22 cellular contexts compared by ENCODE assay signal in the genomic region with DNA sequence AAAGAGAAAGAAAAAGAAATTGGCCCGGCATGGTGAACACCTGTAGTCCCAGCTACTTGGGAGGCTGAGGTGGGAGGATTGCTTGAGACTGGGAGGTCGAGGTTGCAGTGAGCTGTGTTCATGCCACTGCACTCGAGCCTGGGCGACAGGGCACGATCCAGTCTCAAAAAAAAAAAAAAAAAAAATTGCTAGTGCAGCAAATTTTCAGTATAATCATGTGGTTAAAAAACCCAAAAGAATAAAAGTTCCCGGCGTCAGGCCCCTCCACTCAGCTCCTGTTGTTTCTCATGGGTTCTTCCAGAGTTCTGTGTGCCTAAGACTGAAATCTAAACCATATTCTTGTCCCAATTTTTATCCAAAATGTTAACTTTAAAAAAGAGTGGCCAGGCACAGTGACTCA. TPM values are rescaled to one million over a fixed set of nuclear protein-coding genes. Genes with fewer than 3 reads are reported as not detected.
DNase-seq lines count a peak whose midpoint lies in the region; ATAC-seq, FAIRE-seq and TF ChIP-seq lines count a peak whose summit lies in the region.
"Had no signal": no experiment of that assay in that cellular context is flagged by ENCODE, and none has a peak within 500 bp of the region (broad histone marks: within the 10 kb centered on the region; RNA-seq: fewer than 3 reads in every experiment).

No MANE protein-coding gene starts in this region.

- no peak for TF ChIP-seq EP300 in A549 (IDR thresholded peaks at IDR 0.05)

- H3K27ac ChIP-seq in A549 (no peak overlapping the region), VCaP (peak overlapping the region; percentile 36)
- no peak overlapping the region for H3K27ac ChIP-seq in BLaER1 treated with 17β-estradiol and CSF1 and Interleukin-3, amounts not matched to agents 10 nM and 100 nM

- H3K4me1 Mint-ChIP-seq in nephron progenitor cell = peaks cover 5% of the 10 kb centered on the region
- H3K4me1 Mint-ChIP-seq in activated CD8-positive, alpha-beta memory T cell treated with anti-CD3 and anti-CD28 coated beads, Interleukin-2, amount 10 ng/mL, durations not matched to agents 7 days and 5 days = peaks cover 24% of the 10 kb centered on the region
- H3K4me1 Mint-ChIP-seq: IgD-negative memory B cell had no signal

- 80% methylated on average over 7 of the region's 7 CpGs for WGBS in A549 (ENCODE audit: missing lambda C conversion rate)

- H3K9me3 ChIP-seq in A549 = no peaks in the 10 kb centered on the region
- peaks cover 0 to 13% (median 0%) of the 10 kb centered on the region in 11 experiments; a peak in 5 of 22 replicates for H3K9me3 ChIP-seq in BLaER1 treated with 17β-estradiol and CSF1 and Interleukin-3, amounts not matched to agents 10 nM and 100 nM (replicated peaks in 1 of 11)

- peaks cover 3% of the 10 kb centered on the region; the same call in 1 of the 3 replicates for H3K4me1 ChIP-seq in A549
- peaks cover 30 to 57% (median 45%) of the 10 kb centered on the region in 10 experiments for H3K4me1 ChIP-seq in BLaER1 treated with 17β-estradiol and CSF1 and Interleukin-3, amounts not matched to agents 10 nM and 100 nM

- DNase-seq in A549 (ENCODE audit: low read depth in 1 of 2, low spot score in 1 of 2) (no peak), nephron progenitor cell (no peak), NK-92 (lab: John Stamatoyannopoulos, UW; ENCODE audit: unreplicated experiment) (no peak)
- no peak for DNase-seq in activated CD8-positive, alpha-beta memory T cell treated with anti-CD3 and anti-CD28 coated beads, Interleukin-2, amount 10 ng/mL, durations not matched to agents 7 days and 5 days
- DNase-seq: AML-193; Calu3; CD8-positive, alpha-beta T cell; HCEC 1CT; HFFc6; KG1 had no signal

- CTCF ChIA-PET in A549 (lab: Yijun Ruan, JAX) = interaction anchor here (1.2 kb wide), 1 partner anchor 124 kb away, joined by 5 read pairs; no protein-coding TSS in a partner anchor
- CTCF ChIA-PET in activated CD8-positive, alpha-beta memory T cell treated with anti-CD3 and anti-CD28 coated beads, Interleukin-2, amount 10 ng/mL, durations not matched to agents 7 days and 5 days (lab: Charles Lee) = interaction anchor here (0.8 kb wide), 1 partner anchor 113 kb away, joined by 3 read pairs; no protein-coding TSS in a partner anchor

- H3K27me3 Mint-ChIP-seq in nephron progenitor cell (ENCODE audit: low read depth, poor library complexity) = peaks cover 10% of the 10 kb centered on the region
- H3K27me3 Mint-ChIP-seq in activated CD8-positive, alpha-beta memory T cell treated with anti-CD3 and anti-CD28 coated beads, Interleukin-2, amount 10 ng/mL, durations not matched to agents 7 days and 5 days = peaks cover 39% of the 10 kb centered on the region

- no peak for TF ChIP-seq CTCF in A549 (IDR thresholded peaks at IDR 0.05)
- TF ChIP-seq CTCF in VCaP (conservative IDR thresholded peaks at IDR 0.05) = no peak
- TF ChIP-seq CTCF in nephron progenitor cell (IDR thresholded peaks at IDR 0.05) = no peak

- no peak overlapping the region for H3K4me2 ChIP-seq in A549
- peak overlapping the region; percentile 5 to 84 (median 66); a peak in 15 of 22 replicates for H3K4me2 ChIP-seq in BLaER1 treated with 17β-estradiol and CSF1 and Interleukin-3, amounts not matched to agents 10 nM and 100 nM
- H3K4me2 ChIP-seq: GM23338 had no signal

- H3K36me3 ChIP-seq in BLaER1 treated with 17β-estradiol and CSF1 and Interleukin-3, amounts not matched to agents 10 nM and 100 nM = peaks cover 0 to 9% (median 0%) of the 10 kb centered on the region in 11 experiments; a peak in 3 of 22 replicates

- no peak for TF ChIP-seq RAD21 in A549 (conservative IDR thresholded peaks at IDR 0.05 in 1 of 2, IDR thresholded peaks at IDR 0.05 in 1 of 2)

- H4K20me1 ChIP-seq in BLaER1 treated with 17β-estradiol and CSF1 and Interleukin-3, amounts not matched to agents 10 nM and 100 nM = peaks cover 0 to 80% (median 16%) of the 10 kb centered on the region in 11 experiments; a peak in 16 of 22 replicates

- no peak for FAIRE-seq in A549 (lab: Jason Lieb, UNC)
- FAIRE-seq: G401.6, GM12891, GM18507, H54, HTR-8/SVneo had no signal

- no peaks in the 10 kb centered on the region for H3K9me3 Mint-ChIP-seq in nephron progenitor cell
- peaks cover 7% of the 10 kb centered on the region for H3K9me3 Mint-ChIP-seq in activated CD8-positive, alpha-beta memory T cell treated with anti-CD3 and anti-CD28 coated beads, Interleukin-2, amount 10 ng/mL, durations not matched to agents 7 days and 5 days (ENCODE audit: low read depth)
- H3K9me3 Mint-ChIP-seq: GM23338, HFFc6 had no signal

- H3K4me3 ChIP-seq in A549 = no peak overlapping the region
- H3K4me3 ChIP-seq in BLaER1 treated with 17β-estradiol and CSF1 and Interleukin-3, amounts not matched to agents 10 nM and 100 nM = no peak overlapping the region
- H3K4me3 ChIP-seq: GM23338 had no signal

- H3K36me3 Mint-ChIP-seq in nephron progenitor cell (ENCODE audit: low read depth) = no peaks in the 10 kb centered on the region
- H3K36me3 Mint-ChIP-seq in activated CD8-positive, alpha-beta memory T cell treated with anti-CD3 and anti-CD28 coated beads, Interleukin-2, amount 10 ng/mL, durations not matched to agents 7 days and 5 days = peaks cover 7% of the 10 kb centered on the region
- H3K36me3 Mint-ChIP-seq: CD8-positive, alpha-beta T cell; IgD-negative memory B cell had no signal

- H3K9ac ChIP-seq in BLaER1 treated with 17β-estradiol and CSF1 and Interleukin-3, amounts not matched to agents 10 nM and 100 nM = no peak overlapping the region

- no peak for ATAC-seq in A549
- ATAC-seq in GM19351 (IDR thresholded peaks at IDR 0.05; ENCODE audit: unreplicated experiment) = no peak
- no peak for ATAC-seq in activated CD8-positive, alpha-beta memory T cell treated with anti-CD3 and anti-CD28 coated beads, Interleukin-2, amount 10 ng/mL, durations not matched to agents 7 days and 5 days
- ATAC-seq: CD8-positive, alpha-beta T cell had no signal

- H3K27ac Mint-ChIP-seq in nephron progenitor cell = peak overlapping the region; percentile 48
- no peak overlapping the region for H3K27ac Mint-ChIP-seq in activated CD8-positive, alpha-beta memory T cell treated with anti-CD3 and anti-CD28 coated beads, Interleukin-2, amount 10 ng/mL, durations not matched to agents 7 days and 5 days
- H3K27ac Mint-ChIP-seq: CD8-positive, alpha-beta T cell; GM23338; HFFc6; IgD-negative memory B cell had no signal

- H3K4me3 Mint-ChIP-seq in nephron progenitor cell = no peak overlapping the region
- H3K4me3 Mint-ChIP-seq in activated CD8-positive, alpha-beta memory T cell treated with anti-CD3 and anti-CD28 coated beads, Interleukin-2, amount 10 ng/mL, durations not matched to agents 7 days and 5 days = no peak overlapping the region
- H3K4me3 Mint-ChIP-seq: CD8-positive, alpha-beta T cell; GM23338; HFFc6; IgD-negative memory B cell had no signal

- no peak for TF ChIP-seq POLR2A in A549 (IDR thresholded peaks at IDR 0.05; ENCODE audit: low read length)

- H3K27me3 ChIP-seq in BLaER1 treated with 17β-estradiol and CSF1 and Interleukin-3, amounts not matched to agents 10 nM and 100 nM = peaks cover 0 to 94% (median 0%) of the 10 kb centered on the region in 11 experiments; a peak in 8 of 22 replicates

- POLR2A ChIA-PET in A549 (lab: Yijun Ruan, JAX) = no interaction called here

TF ChIP-seq in A549, 52 proteins besides CTCF, POLR2A, EP300 and RAD21:
- TF ChIP-seq ZSCAN20 (CRISPR knock-in tag; IDR thresholded peaks at IDR 0.05) (no peak), MAFK (IDR thresholded peaks at IDR 0.05; ENCODE audit: partially characterized antibody) (peak; percentile 78)

RNA-seq across cellular contexts. Expression of a gene that starts 49.1 kb away (rescaled TPM):
- polyA plus RNA-seq in A549 (2011; rRNA removed) (2.1 and 2.6 TPM in 2 replicates), A549 (2017; fragmentation: RNase III; extraction: RNeasy Plus Mini Kit Qiagen cat#74134 plus additional on column Dnase treatment) (6.7 to 7.1 TPM (median 7.1 TPM) in 3 replicates)
- 6.6 and 7.5 TPM in 2 replicates for polyA plus RNA-seq in A549 (2012; cell fraction: cytosol; rRNA removed)
- polyA plus RNA-seq in A549 (2012; cell fraction: nucleus; rRNA removed) = 24.3 and 32.3 TPM in 2 replicates
- polyA minus RNA-seq in A549 (2011; rRNA and poly(A)+ RNA removed) = 3.1 and 3.5 TPM in 2 replicates
- not detected for total RNA-seq in activated CD8-positive, alpha-beta memory T cell treated with anti-CD3 and anti-CD28 coated beads, Interleukin-2, amount 10 ng/mL, durations not matched to agents 7 days and 5 days
- total RNA-seq: A172, HFFc6 had no signal
- polyA plus RNA-seq: BJ had no signal
